ENCODE assay signal across 8 cellular contexts in genomic region chr1:91607686-91608085, GRCh38.
DNase-seq lines count a peak whose midpoint lies in the region; FAIRE-seq and TF ChIP-seq lines count a peak whose summit lies in the region.
"Not testable (repeated sequence)": the region's sequence is repeated elsewhere in the genome, so short reads cannot be mapped to it uniquely, and the experiment has no call there.

No MANE protein-coding gene starts in this region.

- not testable (repeated sequence) for TF ChIP-seq EP300 in esophagus muscularis mucosa (IDR thresholded peaks at IDR 0.05)

- POLR2A ChIA-PET in HEK293 (lab: Yijun Ruan, JAX), result not testable (repeated sequence)
- POLR2A ChIA-PET in MCF 10A (lab: Yijun Ruan, JAX), result interaction anchor here (0.6 to 5.4 kb wide), 7 partner anchors 38 to 284 kb away, joined by 3 to 36 read pairs (median 3); no protein-coding TSS in a partner anchor

- not testable (repeated sequence) for H3K4me3 ChIP-seq in AG10803 (ENCODE audit: low read length); HEK293 (ENCODE audit: low read depth, low read length); bronchial epithelial cell (ENCODE audit: low read depth, low read length); esophagus muscularis mucosa; fibroblast of mammary gland (ENCODE audit: control insufficient read depth, low read depth, low read length)

- H3K9me3 ChIP-seq in HEK293 (ENCODE audit: control insufficient read depth, insufficient read depth, low read depth, low read length); esophagus muscularis mucosa: not testable (repeated sequence)

- DNase-seq in AG10803 (ENCODE audit: low read depth) (peak; percentile 43), NCI-H1694 (lab: John Stamatoyannopoulos, UW) (peak; percentile 31), NCI-H526 treated with DMSO at 0.1 percent for 48 hours (lab: John Stamatoyannopoulos, UW) (peak; percentile 97), MCF 10A (ENCODE audit: unreplicated experiment) (peak; percentile 33), bronchial epithelial cell (ENCODE audit: low read depth) (peak; percentile 76), esophagus muscularis mucosa (ENCODE audit: extremely low spot score) (peak; percentile 39), fibroblast of mammary gland (ENCODE audit: low read depth) (peak; percentile 43)

- not testable (repeated sequence) for TF ChIP-seq CTCF in AG10803 (conservative IDR thresholded peaks at IDR 0.05; ENCODE audit: low read length); HEK293 (tag by site-specific recombination; IDR thresholded peaks at IDR 0.05); MCF 10A (IDR thresholded peaks at IDR 0.05; ENCODE audit: unreplicated experiment); bronchial epithelial cell (IDR thresholded peaks at IDR 0.05; ENCODE audit: insufficient read depth, low read length, severe bottlenecking); esophagus muscularis mucosa (IDR thresholded peaks at IDR 0.05); fibroblast of mammary gland (conservative IDR thresholded peaks at IDR 0.05; ENCODE audit: control insufficient read depth, insufficient read depth, low read depth, low read length)

- not testable (repeated sequence) for H3K4me3 Mint-ChIP-seq in MCF 10A (ENCODE audit: unreplicated experiment)

- H3K4me1 Mint-ChIP-seq in MCF 10A (ENCODE audit: insufficient read depth, unreplicated experiment), result peaks cover 32% of the 10 kb centered on the region

- not testable (repeated sequence) for TF ChIP-seq POLR2A in esophagus muscularis mucosa (IDR thresholded peaks at IDR 0.05; ENCODE audit: low read depth)

- H3K27ac Mint-ChIP-seq in MCF 10A (ENCODE audit: low read depth, unreplicated experiment), result peak overlapping the region; percentile 74

- H3K36me3 ChIP-seq in HEK293 (ENCODE audit: control insufficient read depth in 2 of 2, insufficient read depth in 1 of 2, low read length in 2 of 2); bronchial epithelial cell (ENCODE audit: control insufficient read depth, insufficient read depth, low read length); esophagus muscularis mucosa: not testable (repeated sequence)

- not testable (repeated sequence) for H3K4me1 ChIP-seq in HEK293 (ENCODE audit: control insufficient read depth, insufficient read depth, low read length)
- H3K4me1 ChIP-seq in esophagus muscularis mucosa, result peaks cover 6 to 19% (median 11%) of the 10 kb centered on the region in 4 donors

- not testable (repeated sequence) for H3K27me3 Mint-ChIP-seq in MCF 10A (ENCODE audit: insufficient read depth, unreplicated experiment)

- WGBS in esophagus muscularis mucosa, result 82% methylated on average over 3 of the region's 3 CpGs

- H3K9me3 Mint-ChIP-seq in MCF 10A (ENCODE audit: unreplicated experiment), result not testable (repeated sequence)

- H3K27ac ChIP-seq in HEK293 (ENCODE audit: extremely low read depth, low read depth, low read length); esophagus muscularis mucosa (replicated peaks in 1 of 4): not testable (repeated sequence)

- intact Hi-C loops in MCF 10A (cut with micrococcal nuclease); esophagus muscularis mucosa (cut with DNase I): not testable (repeated sequence)

- H3K27me3 ChIP-seq in bronchial epithelial cell (ENCODE audit: control insufficient read depth, insufficient read depth, low read length); esophagus muscularis mucosa: not testable (repeated sequence)

- FAIRE-seq in bronchial epithelial cell (lab: Jason Lieb, UNC), result not testable (repeated sequence)

- not testable (repeated sequence) for H3K36me3 Mint-ChIP-seq in MCF 10A (ENCODE audit: insufficient read depth, unreplicated experiment)

- not testable (repeated sequence) for BruUV-seq in MCF 10A (replicated peaks; lab: Mats Ljungman, UMichigan)

- CTCF ChIA-PET in HEK293 (lab: Yijun Ruan, JAX), result not testable (repeated sequence)
- CTCF ChIA-PET in MCF 10A (lab: Yijun Ruan, JAX), result interaction anchor here (0.6 to 1.9 kb wide), 2 partner anchors 70 to 78 kb away, joined by 3 to 9 read pairs; no protein-coding TSS in a partner anchor

TF ChIP-seq in HEK293, 187 proteins besides CTCF, POLR2A, EP300 and RAD21:
- TF ChIP-seq SCRT2 (tag by site-specific recombination; IDR thresholded peaks at IDR 0.05) (peak; percentile 39; the same call in 1 of the 2 replicates), ZNF146 (tag by site-specific recombination; IDR thresholded peaks at IDR 0.05) (peak; percentile 39; the same call in 1 of the 2 replicates)

Comparison
In these comparisons a context has a peak if more than half of its experiments do, and no peak if none do; other contexts are left out.
1. DNase-seq: peak in every context shown above with its lines; median percentile 97 in NCI-H526 treated with DMSO at 0.1 percent for 48 hours; 76 in bronchial epithelial cell; 43 in AG10803; 43 in fibroblast of mammary gland; 39 in esophagus muscularis mucosa; 33 in MCF 10A; 31 in NCI-H1694.